ENCODE assay signal across 9 cellular contexts in the genomic region with DNA sequence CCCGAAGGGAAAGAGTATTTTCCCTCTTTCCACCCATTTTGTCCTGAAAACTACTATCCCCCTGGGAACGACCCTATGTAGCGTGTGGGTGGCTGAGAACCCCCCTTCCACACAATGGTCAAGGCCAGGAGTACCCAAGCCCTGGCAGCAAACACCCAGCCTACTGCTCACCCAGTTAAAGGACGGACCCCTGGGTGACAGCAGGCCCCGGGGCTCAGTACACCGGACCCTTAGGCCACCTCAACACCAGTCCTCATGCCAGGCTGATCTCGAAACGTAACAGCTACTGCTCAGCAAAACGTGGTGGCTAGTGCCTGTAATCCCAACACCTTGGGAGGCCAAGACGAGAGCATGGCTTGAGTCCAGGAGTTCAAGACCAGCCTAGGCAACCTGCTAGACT. TPM values are rescaled to one million over a fixed set of nuclear protein-coding genes. Genes with fewer than 3 reads are reported as not detected.
DNase-seq lines count a peak whose midpoint lies in the region; ATAC-seq and TF ChIP-seq lines count a peak whose summit lies in the region.
"Had no signal": no experiment of that assay in that cellular context is flagged by ENCODE, and none has a peak within 500 bp of the region (broad histone marks: within the 10 kb centered on the region; RNA-seq: fewer than 3 reads in every experiment).

No MANE protein-coding gene starts in this region.

- H3K9me3 Mint-ChIP-seq in activated naive CD4-positive, alpha-beta T cell treated with anti-CD3 and anti-CD28 coated beads, Interleukin-2, amount 10 ng/mL, durations not matched to agents 7 days and 5 days = no peaks in the 10 kb centered on the region
- no peaks in the 10 kb centered on the region for H3K9me3 Mint-ChIP-seq in stimulated activated naive B cell treated with anti-CD40 and anti-IgM and Interleukin-4, amounts not matched to agents 10 μg/mL and 1 μg/mL and 100 μg/mL, for 72 hours

- peaks cover 50% of the 10 kb centered on the region for H3K4me1 Mint-ChIP-seq in activated naive CD4-positive, alpha-beta T cell treated with anti-CD3 and anti-CD28 coated beads, Interleukin-2, amount 10 ng/mL, durations not matched to agents 7 days and 5 days
- peaks cover 24 to 52% of the 10 kb centered on the region in 2 donors for H3K4me1 Mint-ChIP-seq in stimulated activated naive B cell treated with anti-CD40 and anti-IgM and Interleukin-4, amounts not matched to agents 10 μg/mL and 1 μg/mL and 100 μg/mL, for 72 hours

- TF ChIP-seq CTCF in VCaP (conservative IDR thresholded peaks at IDR 0.05) (no peak), fibroblast of villous mesenchyme (IDR thresholded peaks at IDR 0.05; ENCODE audit: insufficient read depth, low read depth, low read length) (no peak)

- H3K27me3 Mint-ChIP-seq in activated naive CD4-positive, alpha-beta T cell treated with anti-CD3 and anti-CD28 coated beads, Interleukin-2, amount 10 ng/mL, durations not matched to agents 7 days and 5 days = peaks cover 43% of the 10 kb centered on the region
- H3K27me3 Mint-ChIP-seq in stimulated activated naive B cell treated with anti-CD40 and anti-IgM and Interleukin-4, amounts not matched to agents 10 μg/mL and 1 μg/mL and 100 μg/mL, for 72 hours = peaks cover 13 to 24% of the 10 kb centered on the region in 2 donors

- peak overlapping the region; percentile 92 for H3K27ac ChIP-seq in VCaP

- CTCF ChIA-PET in activated naive CD4-positive, alpha-beta T cell treated with anti-CD3 and anti-CD28 coated beads, Interleukin-2, amount 10 ng/mL, durations not matched to agents 7 days and 5 days (lab: Charles Lee) = interaction anchor here (1.0 kb wide), 1 partner anchor 9 kb away, joined by 3 read pairs; no protein-coding TSS in a partner anchor

- H3K4me3 ChIP-seq in fibroblast of villous mesenchyme (ENCODE audit: low read depth, low read length) = peak overlapping the region; percentile 93

- no peak for ATAC-seq in stimulated activated naive B cell treated with anti-CD40 and anti-IgM and Interleukin-4, amounts not matched to agents 10 μg/mL and 1 μg/mL and 100 μg/mL, for 72 hours (replicated peaks)
- no peak for ATAC-seq in HG03354 (IDR thresholded peaks at IDR 0.05; ENCODE audit: poor library complexity, severe bottlenecking, unreplicated experiment)
- ATAC-seq: mucosa of descending colon had no signal

- no peak overlapping the region for H3K27ac Mint-ChIP-seq in activated naive CD4-positive, alpha-beta T cell treated with anti-CD3 and anti-CD28 coated beads, Interleukin-2, amount 10 ng/mL, durations not matched to agents 7 days and 5 days
- H3K27ac Mint-ChIP-seq in stimulated activated naive B cell treated with anti-CD40 and anti-IgM and Interleukin-4, amounts not matched to agents 10 μg/mL and 1 μg/mL and 100 μg/mL, for 72 hours = no peak overlapping the region

- no peak for DNase-seq in activated naive CD4-positive, alpha-beta T cell treated with anti-CD3 and anti-CD28 coated beads, Interleukin-2, amount 10 ng/mL, durations not matched to agents 7 days and 5 days
- no peak for DNase-seq in activated naive CD4-positive, alpha-beta T cell treated with Interleukin-2 at 50 U/mL for 16 hours
- DNase-seq in fibroblast of villous mesenchyme (ENCODE audit: low read depth) (no peak), UCSD-AML1 (lab: John Stamatoyannopoulos, UW; ENCODE audit: unreplicated experiment) (no peak), DMS153 treated with DMSO at 0.1 percent for 48 hours (lab: John Stamatoyannopoulos, UW; ENCODE audit: unreplicated experiment) (no peak)
- DNase-seq in stimulated activated naive B cell treated with anti-CD40 and anti-IgM and Interleukin-4, amounts not matched to agents 10 μg/mL and 1 μg/mL and 100 μg/mL, for 72 hours = no peak

- peaks cover 15% of the 10 kb centered on the region for H3K36me3 Mint-ChIP-seq in activated naive CD4-positive, alpha-beta T cell treated with anti-CD3 and anti-CD28 coated beads, Interleukin-2, amount 10 ng/mL, durations not matched to agents 7 days and 5 days
- H3K36me3 Mint-ChIP-seq in stimulated activated naive B cell treated with anti-CD40 and anti-IgM and Interleukin-4, amounts not matched to agents 10 μg/mL and 1 μg/mL and 100 μg/mL, for 72 hours = peaks cover 9% of the 10 kb centered on the region in 2 donors

- H3K4me3 Mint-ChIP-seq in activated naive CD4-positive, alpha-beta T cell treated with anti-CD3 and anti-CD28 coated beads, Interleukin-2, amount 10 ng/mL, durations not matched to agents 7 days and 5 days = peak overlapping the region; percentile 95
- H3K4me3 Mint-ChIP-seq in stimulated activated naive B cell treated with anti-CD40 and anti-IgM and Interleukin-4, amounts not matched to agents 10 μg/mL and 1 μg/mL and 100 μg/mL, for 72 hours = peak overlapping the region; percentile 86 to 93

RNA-seq across cellular contexts. Expression of gene ANKRD27, which starts 1.4 kb away (rescaled TPM):
- 25.8 and 37.1 TPM in 2 replicates for total RNA-seq in fibroblast of villous mesenchyme

RNA-seq across cellular contexts. Expression of gene RGS9BP, which starts 2.1 kb away (rescaled TPM):
- 0.32 and 0.86 TPM in 2 replicates for total RNA-seq in fibroblast of villous mesenchyme

RNA-seq across cellular contexts. Expression of gene NUDT19, which starts 18.0 kb away (rescaled TPM):
- 9.0 and 14.2 TPM in 2 replicates for total RNA-seq in fibroblast of villous mesenchyme

RNA-seq across cellular contexts. Expression of gene TDRD12, which starts 46.0 kb away (rescaled TPM):
- under 0.01 and 1.3 TPM in 2 replicates for total RNA-seq in fibroblast of villous mesenchyme
